In the genomic region with DNA sequence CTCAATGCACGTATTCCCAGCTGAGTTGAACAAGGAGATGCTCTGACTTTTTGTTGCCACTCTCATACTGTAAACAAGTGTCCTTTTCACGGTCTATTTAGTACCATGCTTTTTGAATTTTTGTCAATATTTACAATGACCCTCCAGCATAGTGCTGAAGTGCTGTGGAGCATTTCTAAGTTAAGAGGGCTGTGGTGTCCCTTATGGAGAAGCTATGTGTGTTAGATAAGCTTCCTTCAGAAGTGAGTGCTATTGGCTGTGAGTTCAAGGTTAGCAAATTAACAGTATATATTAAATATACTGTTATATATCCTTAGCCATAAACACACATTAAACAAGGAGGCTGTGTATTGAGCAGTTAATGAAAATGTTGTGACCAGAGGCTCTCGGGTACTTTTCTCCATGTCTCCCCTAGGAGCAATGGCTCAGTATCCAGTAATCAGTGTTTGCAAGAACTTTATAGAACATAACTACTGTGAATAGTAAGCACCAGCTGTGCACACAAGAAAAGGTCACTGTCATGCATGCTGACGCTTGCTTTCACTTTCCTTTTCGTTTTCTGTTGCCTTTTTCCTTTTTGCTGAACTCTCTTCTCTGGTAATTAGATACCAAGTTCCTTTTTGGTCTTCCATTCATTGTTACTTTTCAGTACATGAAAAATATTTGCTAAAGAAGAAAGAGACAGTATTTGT, we compare ENCODE assay signal across 8 cellular contexts.
A peak's percentile ranks its signal among the peaks of the same experiment; 100 is the strongest.
DNase-seq lines count a peak whose midpoint lies in the region; ATAC-seq, FAIRE-seq and TF ChIP-seq lines count a peak whose summit lies in the region.

No MANE protein-coding gene starts in this region.

- H3K4me3 Mint-ChIP-seq in activated CD8-positive, alpha-beta T cell treated with anti-CD3 and anti-CD28 coated beads for 36 hours = peak overlapping the region; percentile 77

- 10 to 32% methylated on average over 3 to 5 of the region's 5 CpGs for WGBS in transverse colon (ENCODE audit: low coverage in 1 of 2), 2 donors

- H3K36me3 Mint-ChIP-seq in activated CD8-positive, alpha-beta T cell treated with anti-CD3 and anti-CD28 coated beads for 36 hours (ENCODE audit: low read depth) = no peaks in the 10 kb centered on the region

- H3K4me1 ChIP-seq in kidney (ENCODE audit: control insufficient read depth in 1 of 2, insufficient read depth in 1 of 2, low read depth in 1 of 2, low read length in 2 of 2) = no peaks in the 10 kb centered on the region
- H3K4me1 ChIP-seq in transverse colon = peaks cover 0 to 12% (median 2%) of the 10 kb centered on the region in 4 donors

- no peaks in the 10 kb centered on the region for H3K9me3 Mint-ChIP-seq in activated CD8-positive, alpha-beta T cell treated with anti-CD3 and anti-CD28 coated beads for 36 hours

- H3K27ac ChIP-seq in 22Rv1 (peak overlapping the region; percentile 17; the same call in 1 of the 2 replicates), kidney (ENCODE audit: low read depth in 2 of 2, low read length in 2 of 2) (no peak overlapping the region), transverse colon (peak overlapping the region in 3 of 4 donors; percentile 27 to 40 (median 40))

- in situ Hi-C loops in transverse colon (cut with MboI; ENCODE audit: low pct_ligation_motif_present in 1 of 4, low pct_unique_long_range_greater_than_20kb in 1 of 4, low sequenced_read_pairs in 3 of 4) = no loop called here

- peaks cover 15% of the 10 kb centered on the region for H3K4me1 Mint-ChIP-seq in activated CD8-positive, alpha-beta T cell treated with anti-CD3 and anti-CD28 coated beads for 36 hours (ENCODE audit: low read depth)

- TF ChIP-seq EP300 in transverse colon (IDR thresholded peaks at IDR 0.05; ENCODE audit: low read depth) = no peak

- peak overlapping the region; percentile 91 for H3K27ac Mint-ChIP-seq in activated CD8-positive, alpha-beta T cell treated with anti-CD3 and anti-CD28 coated beads for 36 hours

- H3K9me3 ChIP-seq in kidney (ENCODE audit: control insufficient read depth in 1 of 2, low read length in 2 of 2) (no peaks in the 10 kb centered on the region), transverse colon (no peaks in the 10 kb centered on the region)

- no peak for FAIRE-seq in kidney (lab: Jason Lieb, UNC)

- ATAC-seq in HG02763 (IDR thresholded peaks at IDR 0.05; ENCODE audit: unreplicated experiment) = peak; percentile 90
- peak; percentile 84 for ATAC-seq in activated CD8-positive, alpha-beta T cell treated with anti-CD3 and anti-CD28 coated beads for 36 hours

- intact Hi-C loops in activated CD8-positive, alpha-beta T cell treated with anti-CD3 and anti-CD28 coated beads for 36 hours (cut with micrococcal nuclease) = no loop called here
- intact Hi-C loops in kidney (cut with DNase I) = no loop called here
- intact Hi-C loops in transverse colon (cut with DNase I; ENCODE audit: low total_unique reads) = no loop called here

- no peaks in the 10 kb centered on the region for H3K27me3 Mint-ChIP-seq in activated CD8-positive, alpha-beta T cell treated with anti-CD3 and anti-CD28 coated beads for 36 hours

- H3K27me3 ChIP-seq in transverse colon = no peaks in the 10 kb centered on the region

- TF ChIP-seq CTCF in 22Rv1 (IDR thresholded peaks at IDR 0.05) = no peak
- TF ChIP-seq CTCF in GM12875 (IDR thresholded peaks at IDR 0.05; ENCODE audit: borderline replicate concordance, insufficient read depth, low read depth, low read length) = no peak
- no peak for TF ChIP-seq CTCF in activated CD8-positive, alpha-beta T cell treated with anti-CD3 and anti-CD28 coated beads for 36 hours (IDR thresholded peaks at IDR 0.05)
- TF ChIP-seq CTCF in kidney (IDR thresholded peaks at IDR 0.05; ENCODE audit: borderline replicate concordance, extremely low read depth, insufficient read depth) = no peak
- no peak for TF ChIP-seq CTCF in transverse colon (IDR thresholded peaks at IDR 0.05)

- no peak overlapping the region for H3K9ac ChIP-seq in kidney (ENCODE audit: low read length in 2 of 2)

- POLR2A ChIA-PET in activated CD8-positive, alpha-beta T cell treated with anti-CD3 and anti-CD28 coated beads for 36 hours (lab: Charles Lee) = interaction anchor here (0.6 kb wide), 1 partner anchor 56 kb away, joined by 3 read pairs; no protein-coding TSS in a partner anchor

- no peak for TF ChIP-seq POLR2A in transverse colon (IDR thresholded peaks at IDR 0.05)

- no peaks in the 10 kb centered on the region for H3K36me3 ChIP-seq in kidney (ENCODE audit: control insufficient read depth in 1 of 2, insufficient read depth in 2 of 2, low read length in 2 of 2)
- no peaks in the 10 kb centered on the region for H3K36me3 ChIP-seq in transverse colon

- CTCF ChIA-PET in activated CD8-positive, alpha-beta T cell treated with anti-CD3 and anti-CD28 coated beads for 36 hours (lab: Charles Lee) = interaction anchor here (1.1 to 1.7 kb wide), 4 partner anchors 8 to 203 kb away, joined by 3 to 9 read pairs (median 4); no protein-coding TSS in a partner anchor

- DNase-seq in NCI-H1105 treated with DMSO at 0.1 percent for 48 hours (lab: John Stamatoyannopoulos, UW) = peak; percentile 60
- peak; percentile 39 for DNase-seq in activated CD8-positive, alpha-beta T cell treated with anti-CD3 and anti-CD28 coated beads for 36 hours
- DNase-seq in kidney = no peak
- DNase-seq in transverse colon = peak; percentile 9
- no peak for DNase-seq in NCI-H526 (lab: John Stamatoyannopoulos, UW)

- H3K4me3 ChIP-seq in GM12875 (ENCODE audit: low read depth, low read length) (peak overlapping the region; percentile 29), kidney (ENCODE audit: low read length in 2 of 2) (peak overlapping the region; percentile 67 to 75), transverse colon (peak overlapping the region in 2 of 4 donors; percentile 22 to 45)

Comparison
In these comparisons a context has a peak if more than half of its experiments do, and no peak if none do; other contexts are left out.
1. H3K27ac ChIP-seq: peak in 22Rv1 (single experiment) and transverse colon (3 of 4); none in kidney (0 of 2).
2. DNase-seq: peak in NCI-H1105 treated with DMSO at 0.1 percent for 48 hours (single experiment), activated CD8-positive, alpha-beta T cell treated with anti-CD3 and anti-CD28 coated beads for 36 hours (single experiment) and transverse colon (single experiment); none in kidney (single experiment) and NCI-H526 (0 of 2).